Comparison of ENCODE assay signal across 25 cellular contexts in the genomic region with DNA sequence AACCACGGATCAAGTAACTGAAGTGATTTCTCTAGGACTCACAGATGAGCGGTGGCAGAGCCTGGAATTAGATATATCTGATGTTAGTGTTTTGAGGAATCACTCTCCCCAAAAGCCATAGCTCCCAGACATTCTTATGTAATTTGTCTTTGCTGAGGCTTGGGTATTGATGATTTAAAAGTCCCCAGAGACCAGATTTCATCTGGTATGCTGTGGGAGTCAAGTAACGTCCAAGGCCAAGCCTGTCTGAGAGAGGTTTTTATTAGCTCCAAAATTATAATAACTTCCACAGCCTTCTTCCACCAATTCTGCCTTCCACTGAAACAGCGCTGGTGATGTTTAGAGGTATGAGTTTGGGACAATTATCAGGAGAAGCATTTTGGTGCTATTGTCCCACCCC. TPM values are rescaled to one million over a fixed set of nuclear protein-coding genes. Genes with fewer than 3 reads are reported as not detected.
"Had no signal": no experiment of that assay in that cellular context is flagged by ENCODE, and none has a peak within 500 bp of the region (broad histone marks: within the 10 kb centered on the region; RNA-seq: fewer than 3 reads in every experiment).

No MANE protein-coding gene starts in this region.

- H3K27ac Mint-ChIP-seq: immature natural killer cell, memory B cell, naive B cell, nephron progenitor cell had no signal

- H3K9me3 ChIP-seq: colonic mucosa, gastroesophageal sphincter, left ventricle myocardium inferior, lower lobe of right lung, neutrophil, psoas muscle, stomach, thoracic aorta, transverse colon had no signal

- ATAC-seq: gastroesophageal sphincter, left cardiac atrium, lower lobe of right lung, psoas muscle, sciatic nerve had no signal

- H3K4me1 ChIP-seq: colonic mucosa, gastroesophageal sphincter, left ventricle myocardium inferior, lower lobe of right lung, psoas muscle, stomach, transverse colon had no signal

- DNase-seq: colonic mucosa; effector CD4-positive, alpha-beta T cell; foreskin fibroblast; glutamatergic neuron; immature natural killer cell; kidney; left cardiac atrium; left ventricle myocardium inferior; lower lobe of right lung; midbrain; naive B cell; nephron progenitor cell; psoas muscle; retina; stimulated activated naive CD4-positive, alpha-beta T cell; stomach; substantia nigra; transverse colon had no signal

- H3K36me3 Mint-ChIP-seq: immature natural killer cell, memory B cell, naive B cell had no signal

- H3K36me3 ChIP-seq: colonic mucosa, gastroesophageal sphincter, left ventricle myocardium inferior, lower lobe of right lung, neutrophil, stomach, thoracic aorta, transverse colon had no signal

- H3K4me3 Mint-ChIP-seq: immature natural killer cell, memory B cell, naive B cell, nephron progenitor cell had no signal

- H3K9me3 Mint-ChIP-seq: immature natural killer cell, naive B cell, nephron progenitor cell had no signal

- H3K27me3 ChIP-seq: gastroesophageal sphincter, stomach, transverse colon had no signal

- H3K27ac ChIP-seq: colonic mucosa, gastroesophageal sphincter, left ventricle myocardium inferior, lower lobe of right lung, neutrophil, psoas muscle, skin epidermis, stomach, thoracic aorta, transverse colon had no signal

- H3K4me3 ChIP-seq: colonic mucosa, gastroesophageal sphincter, left ventricle myocardium inferior, lower lobe of right lung, psoas muscle, skin epidermis, stomach, thoracic aorta, transverse colon had no signal

- H3K4me1 Mint-ChIP-seq: immature natural killer cell, naive B cell had no signal

RNA-seq across cellular contexts. Expression of gene KCNIP1, which starts 21.3 kb away (rescaled TPM):
- total RNA-seq: left cardiac atrium, osteoblast, psoas muscle, thoracic aorta had no signal
